8 cellular contexts compared by ENCODE assay signal in genomic region chr19:5547881-5548280, GRCh38. TPM values are rescaled to one million over a fixed set of nuclear protein-coding genes. Genes with fewer than 3 reads are reported as not detected.
DNase-seq lines count a peak whose midpoint lies in the region; ATAC-seq and TF ChIP-seq lines count a peak whose summit lies in the region.

No MANE protein-coding gene starts in this region.

- peaks cover 3% of the 10 kb centered on the region for H3K4me1 Mint-ChIP-seq in neural crest cell

- no peak for TF ChIP-seq POLR2A in GM18505 (IDR thresholded peaks at IDR 0.05; ENCODE audit: borderline replicate concordance, extremely low read depth, insufficient read depth, insufficient read length)

- H3K36me3 Mint-ChIP-seq in neural crest cell (ENCODE audit: low read depth) = no peaks in the 10 kb centered on the region

- H3K4me3 ChIP-seq in AG04449 (ENCODE audit: low read depth, low read length) (no peak overlapping the region), GM06990 (replicated peaks; ENCODE audit: low read depth, low read length) (no peak overlapping the region), cardiac fibroblast (replicated peaks in 1 of 2; ENCODE audit: low read depth in 2 of 2, low read length in 2 of 2) (no peak overlapping the region)

- POLR2A ChIA-PET in AG04449 (lab: Yijun Ruan, JAX) = interaction anchor here (0.9 kb wide), 1 partner anchor 143 kb away, joined by 3 read pairs; no protein-coding TSS in a partner anchor

- DNase-seq in AG04449 (ENCODE audit: low read depth, low spot score) (peak; percentile 5), GM06990 (ENCODE audit: extremely low read depth, insufficient read length) (no peak), NCI-H526 treated with DMSO at 0.1 percent for 48 hours (lab: John Stamatoyannopoulos, UW) (peak; percentile 18), cardiac fibroblast (ENCODE audit: low read depth in 2 of 2) (peak; percentile 39 to 61), neural crest cell (ENCODE audit: low read depth, low spot score) (no peak)

- CTCF ChIA-PET in AG04449 (lab: Yijun Ruan, JAX) = interaction anchor here (1.0 to 2.1 kb wide), 11 partner anchors 8 to 246 kb away, joined by 3 to 10 read pairs (median 4); no protein-coding TSS in a partner anchor

- H3K27ac Mint-ChIP-seq in neural crest cell (ENCODE audit: unreplicated experiment) = no peak overlapping the region

- no peak overlapping the region for H3K4me3 Mint-ChIP-seq in neural crest cell

- H3K9me3 Mint-ChIP-seq in neural crest cell = no peaks in the 10 kb centered on the region

- H3K36me3 ChIP-seq in GM06990 (ENCODE audit: control insufficient read depth, insufficient read depth, low read length) = no peaks in the 10 kb centered on the region

- H3K27me3 Mint-ChIP-seq in neural crest cell (ENCODE audit: low read depth) = peaks cover 17% of the 10 kb centered on the region

- no peaks in the 10 kb centered on the region for H3K27me3 ChIP-seq in GM06990 (replicated peaks; ENCODE audit: control insufficient read depth, insufficient read depth, low read length)

- TF ChIP-seq CTCF in AG04449 (IDR thresholded peaks at IDR 0.05; ENCODE audit: insufficient read depth, low read length, missing control alignments) = peak; percentile 66
- peak; percentile 44 for TF ChIP-seq CTCF in GM06990 (IDR thresholded peaks at IDR 0.05; ENCODE audit: insufficient read depth, low read length, poor library complexity, severe bottlenecking)
- TF ChIP-seq CTCF in cardiac fibroblast (IDR thresholded peaks at IDR 0.05; ENCODE audit: low read depth, low read length) = peak; percentile 62
- TF ChIP-seq CTCF in neural crest cell (conservative IDR thresholded peaks at IDR 0.05) = peak; percentile 72

- no peak for ATAC-seq in HG03457 (IDR thresholded peaks at IDR 0.05; ENCODE audit: unreplicated experiment)
- no peak for ATAC-seq in GM18505 (IDR thresholded peaks at IDR 0.05; ENCODE audit: unreplicated experiment)
- ATAC-seq in HG03521 (IDR thresholded peaks at IDR 0.05; ENCODE audit: unreplicated experiment) = no peak

RNA-seq across cellular contexts. Expression of gene TINCR, which starts 19.9 kb away (rescaled TPM):
- 0.37 and 0.55 TPM in 2 replicates for total RNA-seq in neural crest cell

Comparison
In these comparisons a context has a peak if more than half of its experiments do, and no peak if none do; other contexts are left out.
1. DNase-seq: peak in AG04449 (single experiment), NCI-H526 treated with DMSO at 0.1 percent for 48 hours (single experiment) and cardiac fibroblast (2 of 2); none in GM06990 (single experiment) and neural crest cell (single experiment).
2. Peak in every context shown above with its lines, with median percentiles within 50 percentile points of each other: CTCF ChIP-seq.